ENCODE assay signal across 13 cellular contexts in genomic region chr2:27992787-27993747, GRCh38.
DNase-seq lines count a peak whose midpoint lies in the region; ATAC-seq and TF ChIP-seq lines count a peak whose summit lies in the region.
"Had no signal": no experiment of that assay in that cellular context is flagged by ENCODE, and none has a peak within 500 bp of the region (broad histone marks: within the 10 kb centered on the region; RNA-seq: fewer than 3 reads in every experiment).

No MANE protein-coding gene starts in this region.

- peaks cover 14 to 40% of the 10 kb centered on the region in 2 experiments for H3K4me1 ChIP-seq in HCT116 (ENCODE audit: control insufficient read depth in 1 of 2, insufficient read depth in 2 of 2, low read length in 2 of 2)

- H3K4me3 ChIP-seq in HCT116 (replicated peaks in 1 of 2; ENCODE audit: low read depth in 1 of 2, low read length in 2 of 2), result peak overlapping the region in 1 of 2 experiments; percentile 12; a peak in 1 of 4 replicates
- H3K4me3 ChIP-seq in SK-N-MC, result no peak overlapping the region

- H3K27me3 ChIP-seq in HCT116 (ENCODE audit: insufficient read depth, low read length), result no peaks in the 10 kb centered on the region

- no peak for TF ChIP-seq POLR2A in HCT116 (IDR thresholded peaks at IDR 0.05; ENCODE audit: borderline replicate concordance, extremely low read depth, insufficient read depth, insufficient read length)

- H3K9ac ChIP-seq in HCT116 (ENCODE audit: low read length) (0 out of 2 replicates have a peak overlapping the region, but pooled peaks have one; percentile 9), SK-N-MC (ENCODE audit: insufficient read length) (no peak overlapping the region)

- DNase-seq in 8988T, result peak; percentile 18
- no peak for DNase-seq in HCT116 (ENCODE audit: low read depth, low spot score)
- DNase-seq in SK-N-MC (ENCODE audit: low read depth, low spot score), result peak; percentile 62
- peak; percentile 63 for DNase-seq in glomerular visceral epithelial cell (ENCODE audit: extremely low spot score)
- no peak for DNase-seq in activated T-cell treated with anti-CD3 and anti-CD28 coated beads, Interleukin-2, amount 50 U/mL, for 48 hours
- DNase-seq in activated effector memory CD4-positive, alpha-beta T cell treated with Interleukin-2 at 50 U/mL for 16 hours, result no peak
- DNase-seq: activated naive CD8-positive, alpha-beta T cell treated with anti-CD3 and anti-CD28 coated beads for 36 hours; hypothalamus; NCI-H1417; right cardiac atrium had no signal

- ATAC-seq in HCT116 (peak; percentile 94), HG02798 (IDR thresholded peaks at IDR 0.05; ENCODE audit: poor library complexity, unreplicated experiment) (no peak), GM18520 (IDR thresholded peaks at IDR 0.05; ENCODE audit: unreplicated experiment) (no peak)

- H3K36me3 ChIP-seq in HCT116 (ENCODE audit: control insufficient read depth in 1 of 2, insufficient read depth in 2 of 2, low read length in 2 of 2) (no peaks in the 10 kb centered on the region), SK-N-MC (ENCODE audit: insufficient read depth, low read length) (no peaks in the 10 kb centered on the region)

- no peak overlapping the region for H2AFZ ChIP-seq in HCT116 (ENCODE audit: low read depth, low read length, poor library complexity, severe bottlenecking)

- POLR2A ChIA-PET in HCT116 (lab: Charles Lee), result no interaction called here

- RAD21 ChIA-PET in HCT116 (lab: Charles Lee; ENCODE audit: low non-redundant PET in 1 of 2, low total read pairs in 2 of 2, uncharacterized antibody in 2 of 2, unreplicated experiment in 2 of 2), result no interaction called here

- peak overlapping the region; percentile 58 for H3K4me2 ChIP-seq in HCT116 (ENCODE audit: low read length)

- no peaks in the 10 kb centered on the region for H4K20me1 ChIP-seq in HCT116 (ENCODE audit: insufficient read depth)

- TF ChIP-seq CTCF in HCT116 (IDR thresholded peaks at IDR 0.05 in 2 of 3, conservative IDR thresholded peaks at IDR 0.05 in 1 of 3; ENCODE audit: borderline replicate concordance in 1 of 3, insufficient read depth in 1 of 3, low read depth in 2 of 3, low read length in 2 of 3), result no peak

- no peaks in the 10 kb centered on the region for H3K79me2 ChIP-seq in HCT116 (ENCODE audit: insufficient read depth, low read length)

- intact Hi-C loops in HCT116 (cut with micrococcal nuclease), result no loop called here

- H3K27ac ChIP-seq in HCT116 (ENCODE audit: low read depth, low read length) (no peak overlapping the region; the same call in 1 of the 2 replicates), SK-N-MC (0 out of 2 replicates have a peak overlapping the region, but pooled peaks have one; percentile 37)
- H3K27ac ChIP-seq: C4-2B had no signal

- BruUV-seq in HCT116 (replicated peaks; lab: Mats Ljungman, UMichigan), result no TSS peak

- H3K9me2 ChIP-seq in HCT116 (ENCODE audit: insufficient read depth), result no peaks in the 10 kb centered on the region

- TF ChIP-seq RAD21 in HCT116 (IDR thresholded peaks at IDR 0.05; ENCODE audit: low read depth), result no peak

- CTCF ChIA-PET in HCT116 (lab: Charles Lee), result no interaction called here

- no peaks in the 10 kb centered on the region for H3K9me3 ChIP-seq in HCT116 (ENCODE audit: control insufficient read depth in 1 of 2, insufficient read depth in 1 of 2, low read depth in 1 of 2, low read length in 2 of 2)
- no peaks in the 10 kb centered on the region for H3K9me3 ChIP-seq in SK-N-MC (ENCODE audit: low read depth, low read length)

TF ChIP-seq in HCT116, 20 proteins besides CTCF, POLR2A, EP300 and RAD21:
- TF ChIP-seq FOSL1 (IDR thresholded peaks at IDR 0.05; ENCODE audit: low read depth) (peak; percentile 72), SP1 (IDR thresholded peaks at IDR 0.05; ENCODE audit: low read depth) (peak; percentile 44; the same call in 1 of the 2 replicates), JUND (IDR thresholded peaks at IDR 0.05) (peak; percentile 63), EZH2phosphoT487 (IDR thresholded peaks at IDR 0.05; ENCODE audit: borderline replicate concordance) (no peak), REST (IDR thresholded peaks at IDR 0.05; ENCODE audit: low read depth) (no peak), SIN3A (IDR thresholded peaks at IDR 0.05; ENCODE audit: low read depth) (no peak)

Comparison
In these comparisons a context has a peak if more than half of its experiments do, and no peak if none do; other contexts are left out.
1. DNase-seq: peak in 8988T (single experiment), SK-N-MC (single experiment) and glomerular visceral epithelial cell (single experiment); none in HCT116 (single experiment), activated T-cell treated with anti-CD3 and anti-CD28 coated beads, Interleukin-2, amount 50 U/mL, for 48 hours (0 of 2) and activated effector memory CD4-positive, alpha-beta T cell treated with Interleukin-2 at 50 U/mL for 16 hours (single experiment).